8 cellular contexts compared by ENCODE assay signal in the genomic region with DNA sequence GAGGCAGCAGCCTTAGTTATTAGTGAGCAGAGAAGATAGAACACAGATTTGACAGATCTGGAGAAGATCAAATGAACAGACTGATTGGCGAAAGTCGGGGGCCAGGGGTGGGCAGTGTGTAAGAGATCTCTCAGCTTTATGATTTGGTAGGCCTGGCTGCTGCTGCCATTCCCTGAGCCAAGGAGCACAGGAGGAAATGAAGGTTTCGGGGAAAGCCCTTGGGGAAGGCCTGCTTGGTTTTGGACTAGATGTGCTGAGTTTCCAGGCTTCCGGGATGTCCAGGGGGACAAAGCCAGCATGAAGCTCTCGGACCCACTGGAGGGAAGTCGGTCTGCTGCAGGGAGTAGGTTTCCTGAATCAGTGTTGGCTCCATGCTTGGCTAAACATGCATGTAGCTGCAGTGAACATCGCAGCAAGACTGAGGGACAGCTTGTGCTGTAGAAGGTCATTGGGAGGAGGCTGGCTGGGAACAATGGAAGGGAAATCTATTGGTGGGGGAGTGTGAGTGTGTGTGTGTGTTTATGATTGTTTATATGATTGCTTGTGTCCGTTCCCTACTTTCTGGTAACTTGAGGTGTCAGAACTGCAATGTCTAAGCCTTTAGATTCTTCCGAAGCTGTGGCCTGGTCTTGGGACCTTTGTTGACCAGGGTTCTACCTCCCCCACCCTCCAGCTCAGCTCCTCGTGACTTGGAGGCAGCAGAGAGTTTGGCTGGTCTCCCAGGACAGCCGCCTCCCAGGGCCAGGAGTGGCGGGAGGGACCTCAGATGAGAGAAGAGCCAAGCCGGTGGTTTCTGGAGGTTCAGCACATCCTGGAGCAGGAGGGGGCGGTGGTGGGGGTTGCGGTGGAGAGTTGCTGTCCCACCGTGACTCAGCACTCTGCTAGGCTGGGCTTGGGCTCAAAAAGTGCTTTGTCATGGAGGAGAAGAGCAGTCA. TPM values are rescaled to one million over a fixed set of nuclear protein-coding genes. Genes with fewer than 3 reads are reported as not detected.
A peak's percentile ranks its signal among the peaks of the same experiment; 100 is the strongest.
DNase-seq lines count a peak whose midpoint lies in the region; ATAC-seq and TF ChIP-seq lines count a peak whose summit lies in the region.

No MANE protein-coding gene starts in this region.

- no peaks in the 10 kb centered on the region for H3K9me2 ChIP-seq in HCT116 (ENCODE audit: insufficient read depth)

- H3K27ac ChIP-seq in CD8-positive, alpha-beta T cell (ENCODE audit: low read depth, low read length), result no peak overlapping the region
- peak overlapping the region; percentile 85 for H3K27ac ChIP-seq in HCT116 (ENCODE audit: low read depth, low read length)
- peak overlapping the region; percentile 99 for H3K27ac ChIP-seq in suprapubic skin

- peak in 4 of 7 experiments; percentile 9 to 60 (median 40) for DNase-seq in CD8-positive, alpha-beta T cell
- DNase-seq in HCT116 (ENCODE audit: low read depth, low spot score), result peak; percentile 88
- peak; percentile 55 for DNase-seq in NCI-H526 treated with DMSO at 0.1 percent for 48 hours (lab: John Stamatoyannopoulos, UW)
- DNase-seq in activated T-cell treated with anti-CD3 and anti-CD28 coated beads for 4 hours, result peak; percentile 24
- DNase-seq in fibroblast of gingiva (ENCODE audit: low read depth), result peak; percentile 99
- DNase-seq in suprapubic skin (ENCODE audit: low spot score in 2 of 2), result peak; percentile 98 to 99

- TF ChIP-seq CTCF in CD8-positive, alpha-beta T cell (IDR thresholded peaks at IDR 0.05), result no peak
- no peak for TF ChIP-seq CTCF in HCT116 (IDR thresholded peaks at IDR 0.05 in 2 of 3, conservative IDR thresholded peaks at IDR 0.05 in 1 of 3; ENCODE audit: borderline replicate concordance in 1 of 3, insufficient read depth in 1 of 3, low read depth in 2 of 3, low read length in 2 of 3)
- no peak for TF ChIP-seq CTCF in suprapubic skin (IDR thresholded peaks at IDR 0.05)

- peaks cover 5% of the 10 kb centered on the region; the same call in 1 of the 2 replicates for H4K20me1 ChIP-seq in HCT116 (ENCODE audit: insufficient read depth)

- H3K36me3 ChIP-seq in CD8-positive, alpha-beta T cell (ENCODE audit: insufficient read depth, low read length), result no peaks in the 10 kb centered on the region
- H3K36me3 ChIP-seq in HCT116 (ENCODE audit: control insufficient read depth in 1 of 2, insufficient read depth in 2 of 2, low read length in 2 of 2) (peaks cover 0 to 4% of the 10 kb centered on the region in 2 experiments; a peak in 1 of 4 replicates), mucosa of stomach (ENCODE audit: control insufficient read depth, insufficient read depth, low read length) (no peaks in the 10 kb centered on the region), suprapubic skin (no peaks in the 10 kb centered on the region)

- ATAC-seq in CD8-positive, alpha-beta T cell, result no peak
- ATAC-seq in HCT116 (peak; percentile 64), GM19351 (IDR thresholded peaks at IDR 0.05; ENCODE audit: unreplicated experiment) (no peak)

- H3K4me1 ChIP-seq in CD8-positive, alpha-beta T cell (ENCODE audit: insufficient read depth, low read length), result peaks cover 11% of the 10 kb centered on the region
- H3K4me1 ChIP-seq in HCT116 (ENCODE audit: control insufficient read depth in 1 of 2, insufficient read depth in 2 of 2, low read length in 2 of 2), result peaks cover 54 to 62% of the 10 kb centered on the region in 2 experiments
- peaks cover 68% of the 10 kb centered on the region for H3K4me1 ChIP-seq in mucosa of stomach (ENCODE audit: control insufficient read depth, insufficient read depth, low read length)
- H3K4me1 ChIP-seq in suprapubic skin, result peaks cover 82% of the 10 kb centered on the region

- CTCF ChIA-PET in CD8-positive, alpha-beta T cell (lab: Charles Lee), result interaction anchor here (2.8 kb wide), 1 partner anchor 111 kb away, joined by 18 read pairs; no protein-coding TSS in a partner anchor
- CTCF ChIA-PET in HCT116 (lab: Charles Lee), result interaction anchor here (1.1 to 2.8 kb wide), 4 partner anchors 22 to 111 kb away, joined by 3 to 8 read pairs (median 6); no protein-coding TSS in a partner anchor

- peaks cover 10% of the 10 kb centered on the region for H3K36me3 Mint-ChIP-seq in CD8-positive, alpha-beta T cell

- peak overlapping the region; percentile 69 for H3K4me2 ChIP-seq in HCT116 (ENCODE audit: low read length)

- 9% methylated on average over 16 of the region's 16 CpGs for WGBS in suprapubic skin

- H3K4me3 ChIP-seq in CD8-positive, alpha-beta T cell (ENCODE audit: low read depth, low read length), result no peak overlapping the region
- peak overlapping the region in 1 of 2 experiments; percentile 27; a peak in 2 of 4 replicates for H3K4me3 ChIP-seq in HCT116 (replicated peaks in 1 of 2; ENCODE audit: low read depth in 1 of 2, low read length in 2 of 2)
- no peak overlapping the region for H3K4me3 ChIP-seq in mucosa of stomach (ENCODE audit: low read length)
- peak overlapping the region; percentile 37 for H3K4me3 ChIP-seq in suprapubic skin

- peaks cover 39% of the 10 kb centered on the region for H3K4me1 Mint-ChIP-seq in CD8-positive, alpha-beta T cell (ENCODE audit: low read depth)

- peaks cover 24% of the 10 kb centered on the region for H3K79me2 ChIP-seq in HCT116 (ENCODE audit: insufficient read depth, low read length)

- H3K27me3 Mint-ChIP-seq in CD8-positive, alpha-beta T cell (ENCODE audit: low read depth), result no peaks in the 10 kb centered on the region

- POLR2A ChIA-PET in CD8-positive, alpha-beta T cell (lab: Charles Lee), result interaction anchor here (0.6 kb wide), 1 partner anchor 1872 kb away, joined by 3 read pairs; no protein-coding TSS in a partner anchor
- POLR2A ChIA-PET in HCT116 (lab: Charles Lee), result interaction anchor here (0.7 to 7.0 kb wide), 14 partner anchors 9 to 111 kb away, joined by 3 to 86 read pairs (median 4); a partner anchor contains a TSS

- peak; percentile 43 for TF ChIP-seq POLR2A in HCT116 (IDR thresholded peaks at IDR 0.05; ENCODE audit: borderline replicate concordance, extremely low read depth, insufficient read depth, insufficient read length)
- TF ChIP-seq POLR2A in suprapubic skin (IDR thresholded peaks at IDR 0.05), result peak in 1 of 2 donors; percentile 67

- RAD21 ChIA-PET in HCT116 (lab: Charles Lee; ENCODE audit: low non-redundant PET in 1 of 2, low total read pairs in 2 of 2, uncharacterized antibody in 2 of 2, unreplicated experiment in 2 of 2), result interaction anchor here (0.6 to 0.8 kb wide), 2 partner anchors 83 to 107 kb away, joined by 3 to 4 read pairs; no protein-coding TSS in a partner anchor

- no peaks in the 10 kb centered on the region for H3K9me3 ChIP-seq in CD8-positive, alpha-beta T cell (ENCODE audit: low read length)
- H3K9me3 ChIP-seq in HCT116 (ENCODE audit: control insufficient read depth in 1 of 2, insufficient read depth in 1 of 2, low read depth in 1 of 2, low read length in 2 of 2) (no peaks in the 10 kb centered on the region), mucosa of stomach (ENCODE audit: control insufficient read depth, low read length) (no peaks in the 10 kb centered on the region), suprapubic skin (no peaks in the 10 kb centered on the region)

- no peak overlapping the region for H2AFZ ChIP-seq in HCT116 (ENCODE audit: low read depth, low read length, poor library complexity, severe bottlenecking)

- TF ChIP-seq RAD21 in HCT116 (IDR thresholded peaks at IDR 0.05; ENCODE audit: low read depth), result no peak

- no TSS peak for BruUV-seq in HCT116 (replicated peaks; lab: Mats Ljungman, UMichigan)

- no peaks in the 10 kb centered on the region for H3K9me3 Mint-ChIP-seq in CD8-positive, alpha-beta T cell

- H3K27ac Mint-ChIP-seq in CD8-positive, alpha-beta T cell, result peak overlapping the region; percentile 58

- H3K9ac ChIP-seq in HCT116 (ENCODE audit: low read length) (peak overlapping the region; percentile 51), mucosa of stomach (ENCODE audit: low read length) (peak overlapping the region; percentile 31)

- H3K27me3 ChIP-seq in CD8-positive, alpha-beta T cell (ENCODE audit: insufficient read depth, low read length), result no peaks in the 10 kb centered on the region
- H3K27me3 ChIP-seq in HCT116 (ENCODE audit: insufficient read depth, low read length) (no peaks in the 10 kb centered on the region), mucosa of stomach (ENCODE audit: control insufficient read depth, insufficient read depth, low read length) (no peaks in the 10 kb centered on the region), suprapubic skin (no peaks in the 10 kb centered on the region)

- no peak overlapping the region for H3K4me3 Mint-ChIP-seq in CD8-positive, alpha-beta T cell

- TF ChIP-seq EP300 in suprapubic skin (IDR thresholded peaks at IDR 0.05), result peak; percentile 55

- intact Hi-C loops in CD8-positive, alpha-beta T cell (cut with DNase I, micrococcal nuclease), result no loop called here
- intact Hi-C loops in HCT116 (cut with micrococcal nuclease), result loop anchor here (2.0 kb wide), 1 partner anchor 73 kb away; no protein-coding TSS in a partner anchor

TF ChIP-seq in HCT116, 20 proteins besides CTCF, POLR2A, EP300 and RAD21 (continues in another document):
- TF ChIP-seq YY1 (IDR thresholded peaks at IDR 0.05; ENCODE audit: extremely low read depth, insufficient replicate concordance, low read depth, low read length), result peak; percentile 45
- no peak for TF ChIP-seq FOSL1 (IDR thresholded peaks at IDR 0.05; ENCODE audit: low read depth)
- TF ChIP-seq POLR2AphosphoS5 (IDR thresholded peaks at IDR 0.05; ENCODE audit: low read depth, low read length), result peak; percentile 76

RNA-seq across cellular contexts. Expression of a gene that starts 4.0 kb away (rescaled TPM):
- 1,000 to 10,000 TPM; 2,788 to 2,859 TPM for total RNA-seq in CD8-positive, alpha-beta T cell
- 3,345 TPM for total RNA-seq in HCT116 (2021; ENCODE audit: unreplicated experiment)
- 4,227 and 4,920 TPM in 2 replicates for polyA plus RNA-seq in HCT116 (2012)
- total RNA-seq in suprapubic skin, result 1,000 to 10,000 TPM in 2 of 4 donors, 100 to 1,000 TPM in 2; 578 to 1,480 (median 967) TPM

RNA-seq across cellular contexts. Expression of a gene that starts 21.3 kb away (rescaled TPM):
- total RNA-seq in CD8-positive, alpha-beta T cell, result under 1 TPM; 0.08 to 0.31 TPM
- total RNA-seq in HCT116 (2021; ENCODE audit: unreplicated experiment) (2.3 TPM), suprapubic skin (1 to 10 TPM; 1.5 to 4.1 (median 2.5) TPM)
- polyA plus RNA-seq in HCT116 (2012), result 5.8 and 7.7 TPM in 2 replicates

RNA-seq across cellular contexts. Expression of a gene that starts 54.1 kb away (rescaled TPM):
- not detected for total RNA-seq in CD8-positive, alpha-beta T cell
- total RNA-seq in HCT116 (2021; ENCODE audit: unreplicated experiment), result 18.1 TPM
- polyA plus RNA-seq in HCT116 (2012), result 13.2 and 13.7 TPM in 2 replicates
- total RNA-seq in suprapubic skin, result 1 to 10 TPM; 2.6 to 8.9 (median 5.4) TPM

Comparison
In these comparisons a context has a peak if more than half of its experiments do, and no peak if none do; other contexts are left out.
1. DNase-seq: peak in every context shown above with its lines; median percentile 99 in fibroblast of gingiva; 98 in suprapubic skin; 88 in HCT116; 55 in NCI-H526 treated with DMSO at 0.1 percent for 48 hours; 40 in CD8-positive, alpha-beta T cell; 24 in activated T-cell treated with anti-CD3 and anti-CD28 coated beads for 4 hours.